In the genomic region with DNA sequence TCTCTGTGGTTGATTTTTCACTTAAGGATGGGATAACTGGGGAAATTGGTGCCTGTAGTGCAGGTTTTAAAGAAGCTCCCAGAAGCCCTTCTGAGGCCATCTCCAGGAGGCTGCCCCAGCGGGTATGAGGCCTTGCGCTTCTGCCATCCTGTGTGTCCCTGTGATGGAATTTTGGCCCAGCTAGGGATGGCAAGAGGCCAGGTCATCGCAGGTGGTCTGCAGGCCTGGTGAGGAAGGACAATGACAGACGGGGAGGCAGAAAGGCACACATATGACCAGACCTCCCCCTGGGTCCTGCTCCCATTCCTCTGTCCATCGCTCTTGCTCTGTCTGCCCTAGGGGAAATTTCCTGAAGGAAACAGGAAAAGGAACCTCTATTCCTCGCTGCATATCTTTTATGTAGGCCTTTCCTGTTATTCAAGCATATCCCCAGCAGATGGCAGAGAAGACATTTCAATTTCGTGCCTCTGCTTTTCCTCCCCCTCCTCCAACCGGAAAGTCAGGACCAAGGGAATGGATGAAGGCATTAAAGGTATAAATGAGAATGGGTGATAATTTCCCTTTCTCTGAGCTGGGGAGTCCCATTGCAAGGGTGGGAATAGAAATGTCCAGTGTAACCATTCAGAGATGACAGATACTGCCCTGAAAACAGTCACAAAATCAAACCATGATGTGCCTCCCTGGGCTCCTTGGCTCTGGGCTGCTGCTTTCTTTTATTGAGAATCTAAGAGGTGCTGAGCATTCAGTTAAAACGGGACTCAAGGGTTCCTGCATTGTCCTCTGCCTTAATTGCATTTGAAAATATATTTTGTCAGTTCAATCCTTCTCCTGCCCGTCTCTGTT, we compare ENCODE assay signal across 8 cellular contexts. TPM values are rescaled to one million over a fixed set of nuclear protein-coding genes. Genes with fewer than 3 reads are reported as not detected.
DNase-seq lines count a peak whose midpoint lies in the region; ATAC-seq and TF ChIP-seq lines count a peak whose summit lies in the region.

No MANE protein-coding gene starts in this region.

- BruUV-seq in MCF 10A (replicated peaks; lab: Mats Ljungman, UMichigan), result no TSS peak

- POLR2A ChIA-PET in MCF 10A (lab: Yijun Ruan, JAX), result interaction anchor here (0.7 kb wide), 1 partner anchor 87 kb away, joined by 3 read pairs; no protein-coding TSS in a partner anchor

- H3K9me3 Mint-ChIP-seq in MCF 10A (ENCODE audit: unreplicated experiment), result no peaks in the 10 kb centered on the region

- H3K27ac ChIP-seq in tibial artery, result no peak overlapping the region

- DNase-seq in NCI-H2081 (lab: John Stamatoyannopoulos, UW) (peak; percentile 30 to 42), NCI-H2081 treated with DMSO at 0.1 percent for 48 hours (lab: John Stamatoyannopoulos, UW) (no peak), M059J (ENCODE audit: low read depth) (peak; percentile 75), MCF 10A (ENCODE audit: unreplicated experiment) (peak; percentile 72), kidney glomerular epithelial cell (lab: John Stamatoyannopoulos, UW) (peak; percentile 66), tibial artery (no peak)
- no peak for DNase-seq in effector CD4-positive, alpha-beta T cell

- H3K4me1 Mint-ChIP-seq in MCF 10A (ENCODE audit: insufficient read depth, unreplicated experiment), result peaks cover 6% of the 10 kb centered on the region

- H3K9me3 ChIP-seq in tibial artery, result no peaks in the 10 kb centered on the region

- peaks cover 15% of the 10 kb centered on the region for H3K27me3 Mint-ChIP-seq in MCF 10A (ENCODE audit: insufficient read depth, unreplicated experiment)

- H3K4me3 ChIP-seq in tibial artery, result no peak overlapping the region

- no peak overlapping the region for H3K27ac Mint-ChIP-seq in MCF 10A (ENCODE audit: low read depth, unreplicated experiment)

- no peaks in the 10 kb centered on the region for H3K4me1 ChIP-seq in tibial artery

- H3K36me3 ChIP-seq in tibial artery, result no peaks in the 10 kb centered on the region

- intact Hi-C loops in MCF 10A (cut with micrococcal nuclease) (loop anchor here (1.0 to 10.0 kb wide), 5 partner anchors 29 to 289 kb away; no protein-coding TSS in a partner anchor), tibial artery (cut with DNase I; ENCODE audit: low total_unique reads) (loop anchor here (5.0 to 10.0 kb wide), 2 partner anchors 49 to 132 kb away; no protein-coding TSS in a partner anchor)

- no peaks in the 10 kb centered on the region for H3K36me3 Mint-ChIP-seq in MCF 10A (ENCODE audit: insufficient read depth, unreplicated experiment)

- peak; percentile 56 for TF ChIP-seq CTCF in MCF 10A (IDR thresholded peaks at IDR 0.05; ENCODE audit: unreplicated experiment)
- peak; percentile 37 to 54 for TF ChIP-seq CTCF in tibial artery (IDR thresholded peaks at IDR 0.05)

- ATAC-seq in GM19351 (IDR thresholded peaks at IDR 0.05; ENCODE audit: unreplicated experiment), result no peak

- H3K4me3 Mint-ChIP-seq in MCF 10A (ENCODE audit: unreplicated experiment), result no peak overlapping the region

- CTCF ChIA-PET in MCF 10A (lab: Yijun Ruan, JAX), result interaction anchor here (0.6 to 2.5 kb wide), 25 partner anchors 9 to 421 kb away, joined by 3 to 27 read pairs (median 4); partner anchors contain the start of gene MOG

- peaks cover 0 to 40% of the 10 kb centered on the region in 2 donors for H3K27me3 ChIP-seq in tibial artery

RNA-seq across cellular contexts. Expression of gene HLA-F, which starts 17.6 kb away (rescaled TPM):
- total RNA-seq in M059J (2014; rRNA removed; shearing (Covaris generic)), result 379 and 414 TPM in 2 replicates
- 16.9 and 28.5 TPM in 2 replicates for total RNA-seq in MCF 10A (2022)

RNA-seq across cellular contexts. Expression of gene ZFP57, which starts 24.7 kb away (rescaled TPM):
- 0.05 TPM in 1 of 2 replicates, not detected in the other for total RNA-seq in M059J (2014; rRNA removed; shearing (Covaris generic))
- total RNA-seq in MCF 10A (2022), result 0.23 TPM in 1 of 2 replicates, not detected in the other

RNA-seq across cellular contexts. Expression of gene MOG, which starts 48.7 kb away (rescaled TPM):
- total RNA-seq in M059J (2014; rRNA removed; shearing (Covaris generic)), result not detected in 2 replicates
- total RNA-seq in MCF 10A (2022), result not detected in 2 replicates

Comparison
In these comparisons a context has a peak if more than half of its experiments do, and no peak if none do; other contexts are left out.
1. DNase-seq: peak in NCI-H2081 (2 of 2), M059J (single experiment), MCF 10A (single experiment) and kidney glomerular epithelial cell (single experiment); none in NCI-H2081 treated with DMSO at 0.1 percent for 48 hours (single experiment), tibial artery (0 of 2) and effector CD4-positive, alpha-beta T cell (single experiment).
2. RNA of gene HLA-F, which starts 17.6 kb away (total RNA-seq): 379 to 414 TPM in M059J; 16.9 to 28.5 TPM in MCF 10A; every median in the first group is over 10 times any median in the second.